30 cellular contexts compared by ENCODE assay signal in genomic region chr4:8587469-8588195, GRCh38. TPM values are rescaled to one million over a fixed set of nuclear protein-coding genes. Genes with fewer than 3 reads are reported as not detected.
DNase-seq lines count a peak whose midpoint lies in the region; ATAC-seq, FAIRE-seq and TF ChIP-seq lines count a peak whose summit lies in the region.
"Had no signal": no experiment of that assay in that cellular context is flagged by ENCODE, and none has a peak within 500 bp of the region (broad histone marks: within the 10 kb centered on the region; RNA-seq: fewer than 3 reads in every experiment).

No MANE protein-coding gene starts in this region.

- POLR2A ChIA-PET in SK-N-SH (lab: Yijun Ruan, JAX) = no interaction called here
- POLR2A ChIA-PET in K562 (lab: Yijun Ruan, JAX) = interaction anchor here (1.2 kb wide), 1 partner anchor 18 kb away, joined by 5 read pairs; no protein-coding TSS in a partner anchor

- H3K36me3 ChIP-seq in SK-N-SH (replicated peaks in 1 of 2; ENCODE audit: control insufficient read depth in 1 of 2, insufficient read depth in 2 of 2, low read length in 1 of 2) (no peaks in the 10 kb centered on the region), K562 (ENCODE audit: control insufficient read depth, insufficient read depth, low read length) (no peaks in the 10 kb centered on the region), osteoblast (ENCODE audit: insufficient read depth, low read length) (no peaks in the 10 kb centered on the region), upper lobe of right lung (no peaks in the 10 kb centered on the region), gastroesophageal sphincter (no peaks in the 10 kb centered on the region)
- H3K36me3 ChIP-seq: BE2C, HAP-1, SJCRH30 had no signal

- ATAC-seq in SK-N-SH treated with all-trans-retinoic acid at 6 μM for 48 hours (no peak), K562 (peak; percentile 33; the same call in 2 of the 3 replicates), upper lobe of right lung (no peak), gastroesophageal sphincter (no peak), GM19455 (IDR thresholded peaks at IDR 0.05; ENCODE audit: unreplicated experiment) (no peak), HG03139 (IDR thresholded peaks at IDR 0.05; ENCODE audit: unreplicated experiment) (no peak)
- ATAC-seq: PC-3, Right ventricle myocardium inferior had no signal

- H3K4me2 ChIP-seq in SK-N-SH (no peak overlapping the region), K562 (ENCODE audit: insufficient read depth, low read length) (no peak overlapping the region), osteoblast (ENCODE audit: insufficient read depth, low read length) (no peak overlapping the region)
- H3K4me2 ChIP-seq: KMS-11 had no signal

- H3K4me3 ChIP-seq in SK-N-SH (ENCODE audit: low read depth in 2 of 2, low read length in 1 of 2) = no peak overlapping the region
- H3K4me3 ChIP-seq in K562 = no peak overlapping the region
- H3K4me3 ChIP-seq in osteoblast (ENCODE audit: insufficient read depth, low read length) = no peak overlapping the region
- no peak overlapping the region for H3K4me3 ChIP-seq in upper lobe of right lung
- H3K4me3 ChIP-seq in gastroesophageal sphincter = no peak overlapping the region
- H3K4me3 ChIP-seq: GM23248, HAP-1, SJCRH30 had no signal

- BruUV-seq in K562 (replicated peaks; lab: Mats Ljungman, UMichigan) = no TSS peak

- DNase-seq in SK-N-SH (peak; percentile 32), K562 (ENCODE audit: extremely low read depth in 1 of 4, low spot score in 3 of 4) (no peak), osteoblast (ENCODE audit: insufficient read length, low spot score, missing footprints) (peak; percentile 30), upper lobe of right lung (peak; percentile 48)
- DNase-seq: ACHN, BE2C, Calu3, DND-41, GM23248, HFFc6, IMR-90, NCI-H1092, NCI-H1417 treated with DMSO at 0.1 percent for 48 hours, NCI-H1694 treated with DMSO at 0.1 percent for 48 hours, NCI-H2081 treated with DMSO at 0.1 percent for 48 hours, NCI-H2171, NCI-H226, NCI-H510A, NCI-H69, PC-3, SJCRH30 had no signal

- H3K9me2 ChIP-seq in SK-N-SH = no peaks in the 10 kb centered on the region

- WGBS in SK-N-SH (ENCODE audit: low lambda C conversion rate) = 42% methylated on average over 10 of the region's 18 CpGs
- 3% methylated on average over 17 of the region's 18 CpGs for WGBS in K562 (ENCODE audit: insufficient coverage, low coverage, missing lambda C conversion rate)
- 20 to 100% methylated on average over 1 to 2 of the region's 18 CpGs for WGBS in gastroesophageal sphincter (ENCODE audit: low coverage in 1 of 2), 2 donors

- TF ChIP-seq EP300 in SK-N-SH (IDR thresholded peaks at IDR 0.05; ENCODE audit: borderline replicate concordance in 1 of 2, low read depth in 1 of 2, low read length in 1 of 2) = no peak
- TF ChIP-seq EP300 in K562 (IDR thresholded peaks at IDR 0.05; ENCODE audit: low read length) = no peak
- TF ChIP-seq EP300 in gastroesophageal sphincter (IDR thresholded peaks at IDR 0.05) = no peak

- H3K9ac ChIP-seq in SK-N-SH = no peak overlapping the region
- peak overlapping the region in 1 of 2 experiments; percentile 17; a peak in 1 of 4 replicates for H3K9ac ChIP-seq in K562 (ENCODE audit: insufficient read depth in 1 of 2, low read depth in 2 of 2, low read length in 2 of 2)
- H3K9ac ChIP-seq: GM23248, KMS-11 had no signal

- in situ Hi-C loops in K562 (cut with MboI) = no loop called here

- no peak for FAIRE-seq in K562 (lab: Jason Lieb, UNC)
- FAIRE-seq: GM12892 had no signal

- H3F3A ChIP-seq in SK-N-SH (replicated peaks; ENCODE audit: insufficient read depth) = no peaks in the 10 kb centered on the region

- CTCF ChIA-PET in SK-N-SH (lab: Yijun Ruan, JAX) (interaction anchor here (0.6 to 3.4 kb wide), 6 partner anchors 10 to 339 kb away, joined by 3 to 12 read pairs (median 4); no protein-coding TSS in a partner anchor), K562 (lab: Yijun Ruan, JAX; ENCODE audit: low intra/inter-chr PET ratio) (no interaction called here)

- no peak overlapping the region for H3K27ac ChIP-seq in SK-N-SH (ENCODE audit: low read depth in 2 of 2, low read length in 1 of 2)
- no peak overlapping the region for H3K27ac ChIP-seq in K562 (ENCODE audit: extremely low read depth, low read depth, low read length)
- no peak overlapping the region for H3K27ac ChIP-seq in osteoblast (ENCODE audit: low read depth, low read length)
- no peak overlapping the region for H3K27ac ChIP-seq in upper lobe of right lung
- no peak overlapping the region for H3K27ac ChIP-seq in gastroesophageal sphincter
- H3K27ac ChIP-seq: 22Rv1, GM23248, KMS-11, SJCRH30 had no signal

- TF ChIP-seq RAD21 in SK-N-SH (IDR thresholded peaks at IDR 0.05; ENCODE audit: low read length) = no peak
- no peak for TF ChIP-seq RAD21 in K562 (CRISPR knock-in tag; conservative IDR thresholded peaks at IDR 0.05 in 1 of 2, IDR thresholded peaks at IDR 0.05 in 1 of 2)

- H3K79me2 ChIP-seq in SK-N-SH (ENCODE audit: insufficient read depth) (no peaks in the 10 kb centered on the region), K562 (ENCODE audit: control insufficient read depth, insufficient read depth, low read length) (no peaks in the 10 kb centered on the region), osteoblast (ENCODE audit: insufficient read depth, low read length) (no peaks in the 10 kb centered on the region)

- intact Hi-C loops in K562 (cut with micrococcal nuclease) (loop anchor here (2.0 kb wide), 1 partner anchor 119 kb away; no protein-coding TSS in a partner anchor), upper lobe of right lung (cut with DNase I) (no loop called here)

- H2AFZ ChIP-seq in SK-N-SH (ENCODE audit: low read depth) (no peak overlapping the region), K562 (ENCODE audit: low read depth, low read length) (no peak overlapping the region), osteoblast (ENCODE audit: low read length) (no peak overlapping the region)
- H2AFZ ChIP-seq: GM23248 had no signal

- H3K9me3 ChIP-seq in SK-N-SH (no peaks in the 10 kb centered on the region), K562 (replicated peaks; ENCODE audit: control insufficient read depth, insufficient read depth, low read depth, low read length) (no peaks in the 10 kb centered on the region), osteoblast (ENCODE audit: low read depth, low read length) (no peaks in the 10 kb centered on the region), upper lobe of right lung (no peaks in the 10 kb centered on the region), gastroesophageal sphincter (no peaks in the 10 kb centered on the region)
- H3K9me3 ChIP-seq: BE2C, HAP-1, SJCRH30 had no signal

- no peaks in the 10 kb centered on the region for H3K9me1 ChIP-seq in K562 (ENCODE audit: control insufficient read depth, insufficient read depth, low read length)

- H3K27me3 ChIP-seq in SK-N-SH (ENCODE audit: insufficient read depth) (no peaks in the 10 kb centered on the region; the same call in 1 of the 2 replicates), K562 (ENCODE audit: control insufficient read depth in 2 of 2, insufficient read depth in 2 of 2, low read length in 2 of 2) (peaks cover 6 to 61% of the 10 kb centered on the region in 2 experiments; a peak in 3 of 5 replicates), osteoblast (ENCODE audit: insufficient read depth, low read length) (peaks cover 43% of the 10 kb centered on the region), upper lobe of right lung (peaks cover 42% of the 10 kb centered on the region), gastroesophageal sphincter (peaks cover 96% of the 10 kb centered on the region)
- H3K27me3 ChIP-seq: SJCRH30 had no signal

- TF ChIP-seq CTCF in SK-N-SH (IDR thresholded peaks at IDR 0.05) (no peak), K562 (IDR thresholded peaks at IDR 0.05 in 2 of 3, conservative IDR thresholded peaks at IDR 0.05 in 1 of 3; ENCODE audit: insufficient read depth in 2 of 3, low read depth in 1 of 3, low read length in 3 of 3) (no peak), osteoblast (IDR thresholded peaks at IDR 0.05; ENCODE audit: extremely low read depth, low read depth, low read length) (no peak), upper lobe of right lung (IDR thresholded peaks at IDR 0.05) (no peak), gastroesophageal sphincter (IDR thresholded peaks at IDR 0.05) (no peak)

- TF ChIP-seq POLR2A in K562 (conservative IDR thresholded peaks at IDR 0.05) = no peak
- no peak for TF ChIP-seq POLR2A in gastroesophageal sphincter (IDR thresholded peaks at IDR 0.05)

- H3K4me1 ChIP-seq in SK-N-SH (ENCODE audit: control insufficient read depth in 1 of 2, insufficient read depth in 2 of 2, low read depth in 1 of 2, low read length in 1 of 2) (peaks cover 0 to 13% of the 10 kb centered on the region in 2 experiments; a peak in 1 of 4 replicates), K562 (replicated peaks in 1 of 2; ENCODE audit: control insufficient read depth in 2 of 2, insufficient read depth in 2 of 2, low read length in 2 of 2) (peaks cover 0 to 21% of the 10 kb centered on the region in 2 experiments; a peak in 3 of 5 replicates), osteoblast (ENCODE audit: insufficient read depth, low read length) (peaks cover 4% of the 10 kb centered on the region), upper lobe of right lung (no peaks in the 10 kb centered on the region), gastroesophageal sphincter (peaks cover 0 to 8% (median 0%) of the 10 kb centered on the region in 3 donors)
- H3K4me1 ChIP-seq: BE2C, HAP-1 had no signal

- H4K20me1 ChIP-seq in SK-N-SH (ENCODE audit: insufficient read depth) = no peaks in the 10 kb centered on the region
- H4K20me1 ChIP-seq in K562 (replicated peaks; ENCODE audit: control insufficient read depth, insufficient read depth, low read length) = peaks cover 13% of the 10 kb centered on the region
- H4K20me1 ChIP-seq in osteoblast (ENCODE audit: insufficient read depth, low read length) = no peaks in the 10 kb centered on the region

RNA-seq across cellular contexts. Expression of gene CPZ, which starts 4.9 kb away (rescaled TPM):
- polyA plus RNA-seq in SK-N-SH (2012; rRNA removed) (not detected in 2 replicates), K562 (2011; rRNA removed) (0.60 and 2.0 TPM in 2 replicates), K562 (2014; fragmentation: Illumina TruSeq; extraction: Trizol) (0.68 and 1.4 TPM in 2 replicates), K562 (2014; fragmentation: Nextera tagmentation; extraction: Ambion mirVana) (under 1 TPM in 1 of 2 experiments, not detected in 1; 0.06 TPM), K562 (2014; rRNA removed) (1.1 TPM in 2 replicates)
- polyA plus RNA-seq in SK-N-SH (2012; cell fraction: cytosol; rRNA removed) = not detected in 2 replicates
- not detected in 2 replicates for polyA plus RNA-seq in SK-N-SH (2012; cell fraction: nucleus; rRNA removed)
- 19.3 and 33.1 TPM in 2 replicates for total RNA-seq in K562 (2011; cell fraction: chromatin; rRNA removed; ENCODE audit: low replicate concordance)
- 12.5 and 16.5 TPM in 2 replicates for total RNA-seq in K562 (2011; cell fraction: nucleolus; rRNA removed)
- total RNA-seq in K562 (2011; cell fraction: nucleoplasm; rRNA removed) = 15.9 and 26.4 TPM in 2 replicates
- total RNA-seq in K562 (2014; rRNA removed) (0.41 and 1.1 TPM in 2 replicates), K562 (2014; rRNA removed; fragmentation: Illumina TruSeq; extraction: Trizol) (0.58 and 0.67 TPM in 2 replicates), K562 (2015; rRNA removed; fragmentation: Illumina TruSeq; extraction: Trizol) (2.1 and 2.2 TPM in 2 replicates), K562 (2021) (1.5 and 1.6 TPM in 2 replicates), osteoblast (21.2 and 44.5 TPM in 2 replicates), upper lobe of right lung (6.7 TPM), gastroesophageal sphincter (1 to 10 TPM in 3 of 4 donors, not detected in 1; 2.3 to 7.5 (median 3.2) TPM)
- 0.38 and 4.3 TPM in 2 replicates for polyA plus RNA-seq in K562 (2011; cell fraction: cytosol; rRNA removed)
- 1.7 and 13.8 TPM in 2 replicates for polyA plus RNA-seq in K562 (2011; cell fraction: nucleus; rRNA removed)
- polyA plus RNA-seq in K562 (2012) = 4.3 and 41.5 TPM in 2 replicates
- 1.4 TPM in 1 of 2 replicates, not detected in the other for polyA minus RNA-seq in K562 (2011; rRNA and poly(A)+ RNA removed)
- 0.86 TPM in 1 of 2 replicates, not detected in the other for polyA minus RNA-seq in K562 (2011; cell fraction: cytosol; rRNA and poly(A)+ RNA removed)
- 1.4 and 2.6 TPM in 2 replicates for polyA minus RNA-seq in K562 (2011; cell fraction: nucleus; rRNA and poly(A)+ RNA removed)
- total RNA-seq: Calu3 had no signal

RNA-seq across cellular contexts. Expression of gene GPR78, which starts 7.4 kb away (rescaled TPM):
- not detected in 2 replicates for polyA plus RNA-seq in SK-N-SH (2012; rRNA removed)
- not detected in 2 replicates for polyA plus RNA-seq in SK-N-SH (2012; cell fraction: cytosol; rRNA removed)
- polyA plus RNA-seq in SK-N-SH (2012; cell fraction: nucleus; rRNA removed) = not detected in 2 replicates
- total RNA-seq in K562 (2011; cell fraction: chromatin; rRNA removed; ENCODE audit: low replicate concordance) = 4.4 and 8.6 TPM in 2 replicates
- total RNA-seq in K562 (2011; cell fraction: nucleolus; rRNA removed) = 2.4 and 3.2 TPM in 2 replicates
- 3.6 and 4.8 TPM in 2 replicates for total RNA-seq in K562 (2011; cell fraction: nucleoplasm; rRNA removed)
- total RNA-seq in K562 (2014; rRNA removed) = 0.04 TPM in 1 of 2 replicates, not detected in the other
- total RNA-seq in K562 (2014; rRNA removed; fragmentation: Illumina TruSeq; extraction: Trizol) = not detected in 2 replicates
- 0.07 TPM in 1 of 2 replicates, not detected in the other for total RNA-seq in K562 (2015; rRNA removed; fragmentation: Illumina TruSeq; extraction: Trizol)
- 0.09 and 0.16 TPM in 2 replicates for total RNA-seq in K562 (2021)
- polyA plus RNA-seq in K562 (2011; rRNA removed) = 0.13 TPM in 1 of 2 replicates, not detected in the other
- polyA plus RNA-seq in K562 (2011; cell fraction: cytosol; rRNA removed) = 0.07 TPM in 1 of 2 replicates, not detected in the other
- polyA plus RNA-seq in K562 (2011; cell fraction: nucleus; rRNA removed) = 0.20 and 1.3 TPM in 2 replicates
- polyA plus RNA-seq in K562 (2012) = 0.08 and 0.39 TPM in 2 replicates
- 0.06 TPM in 1 of 2 replicates, not detected in the other for polyA plus RNA-seq in K562 (2014; fragmentation: Illumina TruSeq; extraction: Trizol)
- not detected for polyA plus RNA-seq in K562 (2014; fragmentation: Nextera tagmentation; extraction: Ambion mirVana)
- polyA plus RNA-seq in K562 (2014; rRNA removed) = 0.04 and 0.08 TPM in 2 replicates
- 0.21 TPM in 1 of 2 replicates, not detected in the other for polyA minus RNA-seq in K562 (2011; rRNA and poly(A)+ RNA removed)
- not detected in 2 replicates for polyA minus RNA-seq in K562 (2011; cell fraction: cytosol; rRNA and poly(A)+ RNA removed)
- 0.11 and 0.67 TPM in 2 replicates for polyA minus RNA-seq in K562 (2011; cell fraction: nucleus; rRNA and poly(A)+ RNA removed)
- 1.2 and 1.8 TPM in 2 replicates for total RNA-seq in osteoblast
- 0.23 TPM for total RNA-seq in upper lobe of right lung
- not detected for total RNA-seq in gastroesophageal sphincter
- total RNA-seq: Calu3, GM23248, Right ventricle myocardium inferior had no signal

Comparison
In these comparisons a context has a peak if more than half of its experiments do, and no peak if none do; other contexts are left out.
1. DNase-seq: peak in SK-N-SH (single experiment), osteoblast (single experiment) and upper lobe of right lung (single experiment); none in K562 (0 of 4).
2. Of the 27 proteins assayed by ChIP-seq in both K562 and SK-N-SH: peak only in K562: ELF1, USF1 and USF2; only in SK-N-SH: none; in both: none; in neither: 23; mixed calls (peak in some experiments, not most) for 1.